19 cellular contexts compared by ENCODE assay signal in genomic region chr6:14798594-14798982, GRCh38.
"Had no signal": no experiment of that assay in that cellular context is flagged by ENCODE, and none has a peak within 500 bp of the region (broad histone marks: within the 10 kb centered on the region; RNA-seq: fewer than 3 reads in every experiment).

No MANE protein-coding gene starts in this region.

- H3K27ac Mint-ChIP-seq: activated B cell treated with CpG ODN at 0.5 μM for 24 hours; activated naive CD8-positive, alpha-beta T cell treated with anti-CD3 and anti-CD28 coated beads, Interleukin-2, amount 50 U/mL, for 24 hours had no signal

- H3K27me3 ChIP-seq: upper lobe of left lung had no signal

- H3K27me3 Mint-ChIP-seq: activated B cell treated with CpG ODN at 0.5 μM for 24 hours had no signal

- H3K27ac ChIP-seq: coronary artery, upper lobe of left lung had no signal

- H3K4me3 ChIP-seq: coronary artery, mucosa of descending colon, upper lobe of left lung had no signal

- H3K9me3 ChIP-seq: mucosa of descending colon, upper lobe of left lung had no signal

- DNase-seq: activated B cell treated with CpG ODN at 0.5 μM for 24 hours; activated CD4-positive, alpha-beta T cell treated with anti-CD3 and anti-CD28 coated beads for 36 hours; activated CD4-positive, alpha-beta T cell treated with anti-CD3 and anti-CD28 coated beads, Interleukin-2, amount 50 U/mL, for 4 hours; activated effector memory CD4-positive, alpha-beta T cell treated with anti-CD3 and anti-CD28 coated beads, Interleukin-2, amount 50 U/mL, for 16 hours; activated naive CD4-positive, alpha-beta T cell treated with anti-CD3 and anti-CD28 coated beads, Interleukin-2, amount 50 U/mL, for 16 hours; activated naive CD8-positive, alpha-beta T cell treated with anti-CD3 and anti-CD28 coated beads, Interleukin-2, amount 50 U/mL, for 24 hours; activated T-cell treated with anti-CD3 and anti-CD28 coated beads, Interleukin-2, amount 50 U/mL, for 48 hours; cerebellar nuclear complex; foreskin fibroblast; left colon; mesenchymal stem cell; mucosa of descending colon; posterior cingulate gyrus; small intestine; stimulated activated CD4-positive, alpha-beta T cell treated with anti-CD3 and anti-CD28 coated beads, Interleukin-2, amount 100 ng/mL, for 24 hours; stimulated activated naive CD4-positive, alpha-beta T cell; T-helper 9 cell; upper lobe of left lung had no signal

- H3K4me3 Mint-ChIP-seq: activated B cell treated with CpG ODN at 0.5 μM for 24 hours; activated CD4-positive, alpha-beta T cell treated with anti-CD3 and anti-CD28 coated beads for 36 hours; activated naive CD8-positive, alpha-beta T cell treated with anti-CD3 and anti-CD28 coated beads, Interleukin-2, amount 50 U/mL, for 24 hours had no signal

- H3K9me3 Mint-ChIP-seq: activated B cell treated with CpG ODN at 0.5 μM for 24 hours had no signal

- H3K36me3 ChIP-seq: upper lobe of left lung had no signal
